Comparison of ENCODE assay signal across 1 cellular context in the genomic region with DNA sequence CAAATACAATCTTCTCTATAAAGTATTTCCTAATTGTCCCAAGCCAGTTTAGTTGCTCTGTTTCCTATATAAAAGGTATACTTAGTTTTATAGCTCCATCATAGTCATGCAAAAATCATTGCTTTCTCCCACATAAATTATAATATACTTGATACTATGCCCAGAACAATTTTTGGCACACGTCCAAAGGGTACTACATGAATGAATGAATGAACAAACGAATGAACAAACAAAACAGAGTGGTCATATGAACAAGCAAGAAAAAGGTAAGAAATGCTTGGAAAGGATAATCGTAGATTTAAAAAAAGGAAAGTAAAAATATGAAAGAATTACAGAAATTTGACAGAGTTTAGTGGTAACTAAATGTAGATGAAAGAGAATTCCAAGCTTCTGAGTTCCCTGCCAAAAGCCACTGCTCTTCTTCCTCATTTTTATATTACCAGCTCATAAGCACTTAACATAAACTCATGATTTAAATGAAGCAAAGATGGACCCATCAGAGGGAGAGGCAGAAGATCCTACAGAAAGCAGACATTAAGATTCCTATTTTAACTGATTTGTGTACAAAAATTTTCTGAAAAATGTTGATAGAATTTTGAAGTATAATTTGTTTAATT.
TF ChIP-seq lines count a peak whose summit lies in the region.

No MANE protein-coding gene starts in this region.

TF ChIP-seq in IMR-90, 13 proteins besides CTCF, POLR2A, EP300 and RAD21 (continued from another document):
- TF ChIP-seq, protein P1, sequence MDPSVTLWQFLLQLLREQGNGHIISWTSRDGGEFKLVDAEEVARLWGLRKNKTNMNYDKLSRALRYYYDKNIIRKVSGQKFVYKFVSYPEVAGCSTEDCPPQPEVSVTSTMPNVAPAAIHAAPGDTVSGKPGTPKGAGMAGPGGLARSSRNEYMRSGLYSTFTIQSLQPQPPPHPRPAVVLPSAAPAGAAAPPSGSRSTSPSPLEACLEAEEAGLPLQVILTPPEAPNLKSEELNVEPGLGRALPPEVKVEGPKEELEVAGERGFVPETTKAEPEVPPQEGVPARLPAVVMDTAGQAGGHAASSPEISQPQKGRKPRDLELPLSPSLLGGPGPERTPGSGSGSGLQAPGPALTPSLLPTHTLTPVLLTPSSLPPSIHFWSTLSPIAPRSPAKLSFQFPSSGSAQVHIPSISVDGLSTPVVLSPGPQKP (IDR thresholded peaks at IDR 0.05; ENCODE audit: borderline replicate concordance, low read depth, low read length) = no peak
- TF ChIP-seq NFE2L2 (IDR thresholded peaks at IDR 0.05; ENCODE audit: low read depth, low read length) (no peak), BHLHE40 (IDR thresholded peaks at IDR 0.05; ENCODE audit: low read depth, low read length) (no peak), RFX5 (IDR thresholded peaks at IDR 0.05; ENCODE audit: low read depth, low read length) (no peak), SMC3 (IDR thresholded peaks at IDR 0.05; ENCODE audit: low read depth, low read length) (no peak), CHD1 (IDR thresholded peaks at IDR 0.05; ENCODE audit: low read depth, low read length) (no peak), RCOR1 (IDR thresholded peaks at IDR 0.05; ENCODE audit: insufficient replicate concordance, low read length) (no peak), MAZ (IDR thresholded peaks at IDR 0.05; ENCODE audit: borderline replicate concordance, low read depth, low read length) (no peak)
- TF ChIP-seq, protein P2, sequence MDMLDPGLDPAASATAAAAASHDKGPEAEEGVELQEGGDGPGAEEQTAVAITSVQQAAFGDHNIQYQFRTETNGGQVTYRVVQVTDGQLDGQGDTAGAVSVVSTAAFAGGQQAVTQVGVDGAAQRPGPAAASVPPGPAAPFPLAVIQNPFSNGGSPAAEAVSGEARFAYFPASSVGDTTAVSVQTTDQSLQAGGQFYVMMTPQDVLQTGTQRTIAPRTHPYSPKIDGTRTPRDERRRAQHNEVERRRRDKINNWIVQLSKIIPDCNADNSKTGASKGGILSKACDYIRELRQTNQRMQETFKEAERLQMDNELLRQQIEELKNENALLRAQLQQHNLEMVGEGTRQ (IDR thresholded peaks at IDR 0.05; ENCODE audit: low read depth, low read length) = no peak
